ENCODE assay signal across 3 cellular contexts in genomic region chr12:67543371-67543770, GRCh38.
TF ChIP-seq lines count a peak whose summit lies in the region.

No MANE protein-coding gene starts in this region.

TF ChIP-seq in A549, 52 proteins besides CTCF, POLR2A, EP300 and RAD21:
- TF ChIP-seq ESRRA (IDR thresholded peaks at IDR 0.05; ENCODE audit: borderline replicate concordance, low read length) (no peak), HEYL (CRISPR knock-in tag; IDR thresholded peaks at IDR 0.05) (no peak), MAFK (IDR thresholded peaks at IDR 0.05; ENCODE audit: partially characterized antibody) (peak; percentile 66)

TF ChIP-seq in IMR-90, 13 proteins besides CTCF, POLR2A, EP300 and RAD21:
- peak; percentile 46 for TF ChIP-seq MAFK (IDR thresholded peaks at IDR 0.05; ENCODE audit: low read depth, low read length)
- no peak for TF ChIP-seq CEBPB (IDR thresholded peaks at IDR 0.05; ENCODE audit: low read depth, low read length)
- no peak for TF ChIP-seq NFE2L2 (IDR thresholded peaks at IDR 0.05; ENCODE audit: low read depth, low read length)
TF ChIP-seq in IMR-90: peak in this region for 1.

TF ChIP-seq in K562, 482 proteins besides CTCF, POLR2A, EP300 and RAD21 (continued from another document):
- TF ChIP-seq MAFK (IDR thresholded peaks at IDR 0.05; ENCODE audit: low read length) (peak; percentile 32; the same call in 1 of the 2 replicates), C11orf30 (IDR thresholded peaks at IDR 0.05; ENCODE audit: low read depth) (peak; percentile 22; the same call in 1 of the 2 replicates), ZNF282 (CRISPR knock-in tag; IDR thresholded peaks at IDR 0.05) (no peak), ZNF316 (IDR thresholded peaks at IDR 0.05) (peak; percentile 43; the same call in 1 of the 2 replicates), MAFF (IDR thresholded peaks at IDR 0.05; ENCODE audit: low read length) (peak; percentile 9; the same call in 1 of the 2 replicates)
